In the genomic region with DNA sequence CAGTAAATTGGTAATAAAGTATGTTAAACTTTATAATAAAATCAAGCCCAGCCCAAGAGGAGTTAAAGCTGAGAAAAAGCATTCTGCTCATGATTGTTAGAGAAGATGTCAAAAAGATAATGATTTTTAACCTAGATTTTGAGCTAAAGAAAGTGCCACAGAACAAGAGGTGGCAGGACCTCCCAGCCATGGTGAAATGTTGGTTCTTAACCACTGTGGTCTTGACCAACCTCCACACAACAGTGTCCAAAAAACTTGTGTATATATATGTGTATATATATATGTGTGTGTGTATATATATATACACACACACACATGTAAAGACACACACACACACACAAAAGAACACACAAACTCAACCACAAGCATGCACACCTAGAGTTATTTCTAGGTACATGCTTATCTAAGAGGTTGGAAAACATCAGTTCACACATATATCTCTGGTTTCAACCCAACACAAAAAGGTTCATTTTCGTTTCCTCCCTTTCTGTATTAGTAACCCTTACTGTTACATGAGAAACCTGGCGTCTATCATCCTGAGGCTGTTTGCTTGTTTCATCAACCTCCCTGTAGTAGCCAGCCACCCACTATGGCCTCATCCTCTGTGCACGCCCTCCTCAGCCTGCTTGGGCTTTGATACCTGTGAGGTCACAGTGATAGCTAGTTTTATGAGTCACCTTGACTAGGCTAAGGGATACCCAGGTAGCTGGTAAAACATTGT, we compare ENCODE assay signal across 10 cellular contexts.
DNase-seq lines count a peak whose midpoint lies in the region; ATAC-seq and TF ChIP-seq lines count a peak whose summit lies in the region.
"Had no signal": no experiment of that assay in that cellular context is flagged by ENCODE, and none has a peak within 500 bp of the region (broad histone marks: within the 10 kb centered on the region; RNA-seq: fewer than 3 reads in every experiment).

No MANE protein-coding gene starts in this region.

- no peak overlapping the region for H2AFZ ChIP-seq in OCI-LY7 (ENCODE audit: low read length)

- DNase-seq in left colon, result no peak
- DNase-seq in NCI-H2227 (lab: John Stamatoyannopoulos, UW; ENCODE audit: unreplicated experiment), result no peak
- DNase-seq in NCI-H2107 (lab: John Stamatoyannopoulos, UW), result no peak
- DNase-seq in NCI-H345 (lab: John Stamatoyannopoulos, UW), result no peak
- no peak for DNase-seq in OCI-LY7 (ENCODE audit: low spot score)
- DNase-seq: esophagus squamous epithelium, MM.1S had no signal

- no peaks in the 10 kb centered on the region for H4K20me1 ChIP-seq in OCI-LY7 (ENCODE audit: insufficient read depth, low read length)

- H3K79me2 ChIP-seq in OCI-LY7 (ENCODE audit: insufficient read depth, low read depth, low read length), result no peaks in the 10 kb centered on the region

- H3K9me3 ChIP-seq in OCI-LY7 (ENCODE audit: low read length), result no peaks in the 10 kb centered on the region
- H3K9me3 ChIP-seq: esophagus squamous epithelium had no signal

- no peak overlapping the region for H3K27ac ChIP-seq in OCI-LY7 (ENCODE audit: low read depth, low read length, poor library complexity, severe bottlenecking)

- H3K4me2 ChIP-seq in OCI-LY7 (ENCODE audit: low read length), result no peak overlapping the region

- H3K9me2 ChIP-seq in OCI-LY7 (ENCODE audit: insufficient read depth, low read length), result no peaks in the 10 kb centered on the region

- peaks cover 18% of the 10 kb centered on the region for H3K4me1 ChIP-seq in OCI-LY7 (ENCODE audit: insufficient read depth, low read length, poor library complexity, severe bottlenecking)
- H3K4me1 ChIP-seq: esophagus squamous epithelium had no signal

- BruUV-seq in OCI-LY7 (replicated peaks; lab: Mats Ljungman, UMichigan), result no TSS peak

- intact Hi-C loops in left colon (cut with DNase I, micrococcal nuclease), result no loop called here
- intact Hi-C loops in OCI-LY7 (cut with micrococcal nuclease; ENCODE audit: unreplicated experiment), result no loop called here

- ATAC-seq in GM18520 (IDR thresholded peaks at IDR 0.05; ENCODE audit: unreplicated experiment) (peak; percentile 88), GM21528 (IDR thresholded peaks at IDR 0.05; ENCODE audit: low FRiP score, unreplicated experiment) (peak; percentile 93), HG03457 (IDR thresholded peaks at IDR 0.05; ENCODE audit: unreplicated experiment) (peak; percentile 87), left colon (peak; percentile 67)

- TF ChIP-seq CTCF in OCI-LY7 (conservative IDR thresholded peaks at IDR 0.05; ENCODE audit: low read length), result no peak

- CTCF ChIA-PET in OCI-LY7 (lab: Charles Lee; ENCODE audit: unreplicated experiment), result no interaction called here

- POLR2A ChIA-PET in OCI-LY7 (lab: Charles Lee), result interaction anchor here (0.6 to 1.1 kb wide), 3 partner anchors 63 to 844 kb away, joined by 3 to 4 read pairs (median 4); no protein-coding TSS in a partner anchor

- H3K4me3 ChIP-seq in OCI-LY7 (ENCODE audit: low read depth, low read length, poor library complexity, severe bottlenecking), result no peak overlapping the region
- H3K4me3 ChIP-seq: esophagus squamous epithelium had no signal

- H3K36me3 ChIP-seq in OCI-LY7 (ENCODE audit: insufficient read depth, low read length), result no peaks in the 10 kb centered on the region
- H3K36me3 ChIP-seq: esophagus squamous epithelium had no signal
